ENCODE assay signal across 14 cellular contexts in genomic region chr1:28392027-28392652, GRCh38. TPM values are rescaled to one million over a fixed set of nuclear protein-coding genes. Genes with fewer than 3 reads are reported as not detected.
DNase-seq lines count a peak whose midpoint lies in the region; ATAC-seq and TF ChIP-seq lines count a peak whose summit lies in the region.
"Had no signal": no experiment of that assay in that cellular context is flagged by ENCODE, and none has a peak within 500 bp of the region (broad histone marks: within the 10 kb centered on the region; RNA-seq: fewer than 3 reads in every experiment).

No MANE protein-coding gene starts in this region.

- no peaks in the 10 kb centered on the region for H3K27me3 ChIP-seq in left ventricle myocardium inferior (ENCODE audit: low read depth)
- no peaks in the 10 kb centered on the region for H3K27me3 ChIP-seq in RWPE2 (ENCODE audit: insufficient read depth, poor library complexity, severe bottlenecking)
- no peaks in the 10 kb centered on the region for H3K27me3 ChIP-seq in upper lobe of right lung
- H3K27me3 ChIP-seq: BLaER1, neutrophil, vagina had no signal

- H3K9me3 ChIP-seq in left ventricle myocardium inferior (replicated peaks) (no peaks in the 10 kb centered on the region), RWPE2 (ENCODE audit: severe bottlenecking) (no peaks in the 10 kb centered on the region), upper lobe of right lung (no peaks in the 10 kb centered on the region)
- H3K9me3 ChIP-seq: neutrophil, vagina had no signal

- H3K36me3 ChIP-seq in left ventricle myocardium inferior (no peaks in the 10 kb centered on the region), RWPE2 (ENCODE audit: low read depth) (peaks cover 20% of the 10 kb centered on the region), upper lobe of right lung (no peaks in the 10 kb centered on the region)
- H3K36me3 ChIP-seq: neutrophil, vagina had no signal

- H3K27ac ChIP-seq in left ventricle myocardium inferior (replicated peaks) (no peak overlapping the region), RWPE2 (ENCODE audit: poor library complexity, severe bottlenecking) (peak overlapping the region; percentile 69), upper lobe of right lung (no peak overlapping the region)
- H3K27ac ChIP-seq: BLaER1, neutrophil, vagina had no signal

- DNase-seq in left cardiac atrium (no peak), left ventricle myocardium inferior (no peak), RWPE2 (ENCODE audit: low spot score) (no peak), fibroblast of the aortic adventitia (ENCODE audit: low read depth) (peak; percentile 94), upper lobe of right lung (no peak), SKM-1 treated with dmso at 0.1 percent for 144 hours (lab: John Stamatoyannopoulos, UW; ENCODE audit: unreplicated experiment) (no peak), AML-193 (lab: John Stamatoyannopoulos, UW) (no peak), COR-L47 (lab: John Stamatoyannopoulos, UW) (no peak)
- DNase-seq: central memory CD4-positive, alpha-beta T cell; NCI-H1105; SHP77 had no signal

- no peak overlapping the region for H3K4me3 ChIP-seq in left ventricle myocardium inferior
- no peak overlapping the region for H3K4me3 ChIP-seq in RWPE2 (ENCODE audit: severe bottlenecking)
- no peak overlapping the region for H3K4me3 ChIP-seq in fibroblast of the aortic adventitia (ENCODE audit: low read depth, low read length)
- H3K4me3 ChIP-seq in upper lobe of right lung, result no peak overlapping the region
- H3K4me3 ChIP-seq: BLaER1, vagina had no signal

- ATAC-seq in left cardiac atrium (peak; percentile 44 to 88), RWPE2 (ENCODE audit: low read depth) (peak; percentile 98), upper lobe of right lung (peak; percentile 33)

- no peak for TF ChIP-seq CTCF in left ventricle myocardium inferior (IDR thresholded peaks at IDR 0.05; ENCODE audit: borderline replicate concordance)
- no peak for TF ChIP-seq CTCF in RWPE2 (IDR thresholded peaks at IDR 0.05; ENCODE audit: poor library complexity, severe bottlenecking)
- TF ChIP-seq CTCF in fibroblast of the aortic adventitia (IDR thresholded peaks at IDR 0.05; ENCODE audit: insufficient read depth, low read length), result no peak
- TF ChIP-seq CTCF in upper lobe of right lung (IDR thresholded peaks at IDR 0.05), result no peak

- intact Hi-C loops in left cardiac atrium (cut with DNase I) (no loop called here), left ventricle myocardium inferior (cut with micrococcal nuclease) (no loop called here), upper lobe of right lung (cut with DNase I) (no loop called here)

- H3K4me1 ChIP-seq in left ventricle myocardium inferior (peaks cover 4% of the 10 kb centered on the region), RWPE2 (ENCODE audit: insufficient read depth, poor library complexity, severe bottlenecking) (peaks cover 10% of the 10 kb centered on the region), upper lobe of right lung (no peaks in the 10 kb centered on the region)

RNA-seq across cellular contexts. Expression of gene PHACTR4, which starts 22.6 kb away (rescaled TPM):
- 10 to 100 TPM; 20.8 to 26.2 TPM for total RNA-seq in left cardiac atrium
- total RNA-seq in left ventricle myocardium inferior, result 13.6 TPM
- total RNA-seq in fibroblast of the aortic adventitia (ENCODE audit: low replicate concordance), result 7.5 and 16.3 TPM in 2 replicates
- total RNA-seq in upper lobe of right lung, result 43.2 TPM

Comparison
In these comparisons a context has a peak if more than half of its experiments do, and no peak if none do; other contexts are left out.
1. ATAC-seq: peak in every context shown above with its lines; median percentile 98 in RWPE2; 66 in left cardiac atrium; 33 in upper lobe of right lung.